In the genomic region with DNA sequence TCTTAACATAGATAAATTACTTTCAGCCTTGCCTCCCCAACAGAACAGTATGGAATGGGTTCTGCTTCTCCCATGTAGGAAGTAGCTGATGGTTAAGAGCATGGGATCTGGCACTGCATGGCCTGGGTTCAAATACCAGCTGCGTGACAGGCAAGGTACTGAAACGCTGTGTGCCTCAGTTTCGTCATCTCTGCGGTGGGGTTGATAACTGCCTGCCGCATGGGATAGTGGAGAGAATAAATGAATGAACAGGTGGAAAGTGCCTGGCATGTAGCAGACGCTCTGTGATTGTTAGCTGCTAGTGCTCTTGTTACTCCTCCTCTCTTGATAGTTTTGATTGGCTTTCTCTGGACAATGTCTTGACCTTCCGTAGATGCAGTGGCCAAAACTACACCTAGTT, we compare ENCODE assay signal across 18 cellular contexts.
DNase-seq lines count a peak whose midpoint lies in the region; ATAC-seq, FAIRE-seq and TF ChIP-seq lines count a peak whose summit lies in the region.
"Had no signal": no experiment of that assay in that cellular context is flagged by ENCODE, and none has a peak within 500 bp of the region (broad histone marks: within the 10 kb centered on the region; RNA-seq: fewer than 3 reads in every experiment).

No MANE protein-coding gene starts in this region.

- H2BK120ac ChIP-seq in IMR-90 (ENCODE audit: low read depth, low read length): no peak overlapping the region

- no peaks in the 10 kb centered on the region for H3K9me1 ChIP-seq in IMR-90 (ENCODE audit: insufficient read depth, low read length)

- no peak overlapping the region for H2BK15ac ChIP-seq in IMR-90 (ENCODE audit: low read depth, low read length)

- H3K4me3 ChIP-seq in IMR-90 (ENCODE audit: insufficient read depth, low read depth, low read length): no peak overlapping the region
- H3K4me3 ChIP-seq: BLaER1 treated with 17β-estradiol and CSF1 and Interleukin-3, amounts not matched to agents 10 nM and 100 nM; GM23338; HAP-1 had no signal

- peak; percentile 38 for DNase-seq in activated CD8-positive, alpha-beta memory T cell treated with anti-CD3 and anti-CD28 coated beads for 24 hours
- no peak for DNase-seq in activated CD8-positive, alpha-beta memory T cell treated with anti-CD3 and anti-CD28 coated beads, Interleukin-2, amount 50 U/mL, for 4 hours
- DNase-seq in IMR-90: no peak
- DNase-seq in memory B cell (ENCODE audit: low spot score in 2 of 2): no peak
- no peak for DNase-seq in NCI-H748 (lab: John Stamatoyannopoulos, UW; ENCODE audit: unreplicated experiment)
- no peak for DNase-seq in substantia nigra (lab: John Stamatoyannopoulos, UW)
- no peak for DNase-seq in urothelium cell line (ENCODE audit: low spot score)
- DNase-seq: 8988T; AML-193; Calu3; CD4-positive, CD25-positive, alpha-beta regulatory T cell; DMS 273 treated with DMSO at 0.1 percent for 48 hours; HFFc6 had no signal

- H2AFZ ChIP-seq in IMR-90 (replicated peaks; ENCODE audit: low read length, poor library complexity): no peak overlapping the region
- H2AFZ ChIP-seq: GM23338 had no signal

- no peak overlapping the region for H2AK9ac ChIP-seq in IMR-90 (replicated peaks; ENCODE audit: low read depth, low read length, poor library complexity)

- no peaks in the 10 kb centered on the region for H3K36me3 ChIP-seq in IMR-90 (ENCODE audit: control insufficient read depth, insufficient read depth, low read length)
- H3K36me3 ChIP-seq: HAP-1 had no signal

- H3K4me3 Mint-ChIP-seq in memory B cell: no peak overlapping the region
- H3K4me3 Mint-ChIP-seq: CD4-positive, CD25-positive, alpha-beta regulatory T cell; GM23338; HFFc6 had no signal

- no peak for TF ChIP-seq POLR2A in IMR-90 (IDR thresholded peaks at IDR 0.05; ENCODE audit: low read depth, low read length)

- no peak overlapping the region for H3K14ac ChIP-seq in IMR-90 (replicated peaks; ENCODE audit: low read depth, low read length)

- 79% methylated on average over 3 of the region's 7 CpGs; no CpG with 5 or more reads in 1 of the 2 experiments for WGBS in IMR-90 (ENCODE audit: extremely low coverage in 2 of 2, insufficient read length in 1 of 2), 2 experiments

- TF ChIP-seq RAD21 in IMR-90 (IDR thresholded peaks at IDR 0.05; ENCODE audit: low read length): no peak

- in situ Hi-C loops in IMR-90 (cut with MboI; ENCODE audit: low sequenced_read_pairs): no loop called here

- H3K18ac ChIP-seq in IMR-90 (ENCODE audit: low read depth, low read length): no peak overlapping the region

- no peaks in the 10 kb centered on the region for H3K79me1 ChIP-seq in IMR-90 (ENCODE audit: low read depth in 1 of 2, low read length in 2 of 2)

- no peak for FAIRE-seq in urothelium cell line (lab: Jason Lieb, UNC)
- FAIRE-seq: GM12892 had no signal

- no peak for ATAC-seq in IMR-90 (ENCODE audit: low read depth)
- no peak for ATAC-seq in memory B cell (ENCODE audit: low read depth)

- peaks cover 28% of the 10 kb centered on the region for H3K4me1 Mint-ChIP-seq in memory B cell

- peaks cover 12% of the 10 kb centered on the region for H3K4me1 ChIP-seq in IMR-90 (ENCODE audit: control insufficient read depth, insufficient read depth, low read length)
- H3K4me1 ChIP-seq: HAP-1 had no signal

- H4K91ac ChIP-seq in IMR-90 (ENCODE audit: insufficient read depth, low read depth, low read length): no peak overlapping the region

- H3K27me3 ChIP-seq in IMR-90 (ENCODE audit: control insufficient read depth, insufficient read depth, low read length): no peaks in the 10 kb centered on the region
- H3K27me3 ChIP-seq: BLaER1 treated with 17β-estradiol and CSF1 and Interleukin-3, amounts not matched to agents 10 nM and 100 nM had no signal

- H3K4ac ChIP-seq in IMR-90 (ENCODE audit: low read depth, low read length): no peak overlapping the region

- H3K9ac ChIP-seq in IMR-90 (ENCODE audit: low read depth, low read length): no peak overlapping the region
- H3K9ac ChIP-seq: BLaER1 treated with 17β-estradiol and CSF1 and Interleukin-3, amounts not matched to agents 10 nM and 100 nM had no signal

- dilution Hi-C loops in IMR-90 (cut with HindIII; ENCODE audit: low sequenced_read_pairs, unreplicated experiment): no loop called here

- no peak overlapping the region for H3K23ac ChIP-seq in IMR-90 (ENCODE audit: low read depth, low read length)

- H3K56ac ChIP-seq in IMR-90 (ENCODE audit: extremely low read depth, insufficient read depth, low read length): no peak overlapping the region

- H4K8ac ChIP-seq in IMR-90 (ENCODE audit: low read depth in 2 of 2, low read length in 2 of 2): no peak overlapping the region

- peaks cover 27% of the 10 kb centered on the region for H3K36me3 Mint-ChIP-seq in memory B cell

- POLR2A ChIA-PET in IMR-90 (lab: Charles Lee; ENCODE audit: unreplicated experiment): no interaction called here

- H3K27ac Mint-ChIP-seq in memory B cell: peak overlapping the region; percentile 69
- H3K27ac Mint-ChIP-seq: CD4-positive, CD25-positive, alpha-beta regulatory T cell; GM23338; HFFc6 had no signal

- H3K9me3 Mint-ChIP-seq in memory B cell: peaks cover 5% of the 10 kb centered on the region

- H2BK5ac ChIP-seq in IMR-90 (ENCODE audit: low read depth, low read length, poor library complexity, severe bottlenecking): no peak overlapping the region

- H3K4me2 ChIP-seq in IMR-90 (ENCODE audit: low read depth, low read length): no peak overlapping the region
- H3K4me2 ChIP-seq: BLaER1 treated with 17β-estradiol and CSF1 and Interleukin-3, amounts not matched to agents 10 nM and 100 nM; GM23338 had no signal

- TF ChIP-seq CTCF in IMR-90 (conservative IDR thresholded peaks at IDR 0.05; ENCODE audit: low read depth, low read length): no peak

- H4K20me1 ChIP-seq in IMR-90 (ENCODE audit: insufficient read depth, low read length): no peaks in the 10 kb centered on the region
- H4K20me1 ChIP-seq: BLaER1 treated with 17β-estradiol and CSF1 and Interleukin-3, amounts not matched to agents 10 nM and 100 nM had no signal

- 0 out of 2 replicates have a peak, but pooled peaks cover 2% of the 10 kb centered on the region for H3K9me3 ChIP-seq in IMR-90 (ENCODE audit: control insufficient read depth, insufficient read depth, low read length)

- BruUV-seq in IMR-90 (replicated peaks; lab: Mats Ljungman, UMichigan): no TSS peak

- H4K5ac ChIP-seq in IMR-90 (ENCODE audit: low read depth, low read length): no peak overlapping the region

- CTCF ChIA-PET in IMR-90 (lab: Yijun Ruan, JAX): no interaction called here

- intact Hi-C loops in IMR-90 (cut with micrococcal nuclease): no loop called here

- 0 out of 2 replicates have a peak overlapping the region, but pooled peaks have one; percentile 45 for H2AK5ac ChIP-seq in IMR-90 (ENCODE audit: low read depth, low read length)

- H3K27ac ChIP-seq in IMR-90 (ENCODE audit: insufficient read depth, low read length): no peak overlapping the region
- no peak overlapping the region for H3K27ac ChIP-seq in substantia nigra (ENCODE audit: low read depth, low read length, poor library complexity, severe bottlenecking)
- H3K27ac ChIP-seq: BLaER1 treated with 17β-estradiol and CSF1 and Interleukin-3, amounts not matched to agents 10 nM and 100 nM; HL-60 had no signal

- no peak overlapping the region for H2BK20ac ChIP-seq in IMR-90 (ENCODE audit: low read depth, low read length)

- no peaks in the 10 kb centered on the region for H3K27me3 Mint-ChIP-seq in memory B cell

TF ChIP-seq in IMR-90, 13 proteins besides CTCF, POLR2A, EP300 and RAD21:
- TF ChIP-seq FOS (IDR thresholded peaks at IDR 0.05; ENCODE audit: low read depth, low read length) (no peak), RFX5 (IDR thresholded peaks at IDR 0.05; ENCODE audit: low read depth, low read length) (no peak), CEBPB (IDR thresholded peaks at IDR 0.05; ENCODE audit: low read depth, low read length) (no peak), SMC3 (IDR thresholded peaks at IDR 0.05; ENCODE audit: low read depth, low read length) (no peak), CHD1 (IDR thresholded peaks at IDR 0.05; ENCODE audit: low read depth, low read length) (no peak), RCOR1 (IDR thresholded peaks at IDR 0.05; ENCODE audit: insufficient replicate concordance, low read length) (no peak), BHLHE40 (IDR thresholded peaks at IDR 0.05; ENCODE audit: low read depth, low read length) (no peak), NFE2L2 (IDR thresholded peaks at IDR 0.05; ENCODE audit: low read depth, low read length) (no peak), MXI1 (IDR thresholded peaks at IDR 0.05; ENCODE audit: borderline replicate concordance, low read depth, low read length) (no peak), MAFK (IDR thresholded peaks at IDR 0.05; ENCODE audit: low read depth, low read length) (no peak), MAZ (IDR thresholded peaks at IDR 0.05; ENCODE audit: borderline replicate concordance, low read depth, low read length) (no peak)
- TF ChIP-seq, protein P1, sequence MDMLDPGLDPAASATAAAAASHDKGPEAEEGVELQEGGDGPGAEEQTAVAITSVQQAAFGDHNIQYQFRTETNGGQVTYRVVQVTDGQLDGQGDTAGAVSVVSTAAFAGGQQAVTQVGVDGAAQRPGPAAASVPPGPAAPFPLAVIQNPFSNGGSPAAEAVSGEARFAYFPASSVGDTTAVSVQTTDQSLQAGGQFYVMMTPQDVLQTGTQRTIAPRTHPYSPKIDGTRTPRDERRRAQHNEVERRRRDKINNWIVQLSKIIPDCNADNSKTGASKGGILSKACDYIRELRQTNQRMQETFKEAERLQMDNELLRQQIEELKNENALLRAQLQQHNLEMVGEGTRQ (IDR thresholded peaks at IDR 0.05; ENCODE audit: low read depth, low read length): no peak
- TF ChIP-seq, protein P2, sequence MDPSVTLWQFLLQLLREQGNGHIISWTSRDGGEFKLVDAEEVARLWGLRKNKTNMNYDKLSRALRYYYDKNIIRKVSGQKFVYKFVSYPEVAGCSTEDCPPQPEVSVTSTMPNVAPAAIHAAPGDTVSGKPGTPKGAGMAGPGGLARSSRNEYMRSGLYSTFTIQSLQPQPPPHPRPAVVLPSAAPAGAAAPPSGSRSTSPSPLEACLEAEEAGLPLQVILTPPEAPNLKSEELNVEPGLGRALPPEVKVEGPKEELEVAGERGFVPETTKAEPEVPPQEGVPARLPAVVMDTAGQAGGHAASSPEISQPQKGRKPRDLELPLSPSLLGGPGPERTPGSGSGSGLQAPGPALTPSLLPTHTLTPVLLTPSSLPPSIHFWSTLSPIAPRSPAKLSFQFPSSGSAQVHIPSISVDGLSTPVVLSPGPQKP (IDR thresholded peaks at IDR 0.05; ENCODE audit: borderline replicate concordance, low read depth, low read length): no peak
TF ChIP-seq in IMR-90: peak in this region for 0.
